In the genomic region with DNA sequence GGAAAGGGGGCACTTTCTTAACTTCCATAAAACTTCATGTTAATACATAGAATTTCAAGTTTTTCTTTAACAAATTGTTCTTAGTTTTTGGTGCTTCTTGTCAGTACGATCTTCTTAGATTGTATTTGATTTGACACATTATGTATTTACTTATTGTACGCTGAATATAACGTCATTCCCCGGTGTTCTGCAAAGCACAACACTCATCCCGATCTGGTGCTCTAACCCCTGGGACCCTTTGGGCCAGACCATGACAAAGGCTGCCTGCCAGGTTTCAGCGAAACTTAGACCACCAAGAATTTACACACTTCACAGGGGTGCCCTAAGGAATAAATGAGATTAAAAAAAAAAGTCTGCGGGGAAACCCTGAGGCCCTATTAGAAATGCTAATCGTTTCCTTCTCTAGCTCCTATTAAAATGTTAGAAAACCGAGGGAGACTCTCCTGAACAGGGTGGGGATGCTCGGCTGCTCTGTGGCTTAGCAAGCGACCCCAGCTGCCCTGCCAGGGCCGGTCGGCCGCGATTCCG, we compare ENCODE assay signal across 8 cellular contexts. TPM values are rescaled to one million over a fixed set of nuclear protein-coding genes. Genes with fewer than 3 reads are reported as not detected.
A peak's percentile ranks its signal among the peaks of the same experiment; 100 is the strongest.
DNase-seq lines count a peak whose midpoint lies in the region; ATAC-seq lines count a peak whose summit lies in the region.

No MANE protein-coding gene starts in this region.

- peak overlapping the region; percentile 69 for H3K27ac ChIP-seq in stomach smooth muscle (ENCODE audit: low read length)

- H3K9me3 Mint-ChIP-seq in activated CD4-positive, alpha-beta memory T cell treated with anti-CD3 and anti-CD28 coated beads, Interleukin-2, amount 10 ng/mL, durations not matched to agents 7 days and 5 days, result no peaks in the 10 kb centered on the region

- H3K4me1 ChIP-seq in stomach smooth muscle (ENCODE audit: control insufficient read depth, insufficient read depth, low read length), result peaks cover 14% of the 10 kb centered on the region

- H3K27me3 Mint-ChIP-seq in activated CD4-positive, alpha-beta memory T cell treated with anti-CD3 and anti-CD28 coated beads, Interleukin-2, amount 10 ng/mL, durations not matched to agents 7 days and 5 days, result no peaks in the 10 kb centered on the region

- H3K4me3 ChIP-seq in iPS-18c (ENCODE audit: insufficient read depth, low read depth, low read length) (peak overlapping the region; percentile 81), stomach smooth muscle (ENCODE audit: low read length in 2 of 2) (peak overlapping the region; percentile 71 to 88)

- no peaks in the 10 kb centered on the region for H3K36me3 ChIP-seq in stomach smooth muscle (ENCODE audit: control insufficient read depth in 2 of 2, insufficient read depth in 2 of 2, low read length in 2 of 2)

- CTCF ChIA-PET in activated CD4-positive, alpha-beta memory T cell treated with anti-CD3 and anti-CD28 coated beads, Interleukin-2, amount 10 ng/mL, durations not matched to agents 7 days and 5 days (lab: Charles Lee), result interaction anchor here (0.6 to 8.6 kb wide), 15 partner anchors 10 to 137 kb away, joined by 3 to 88 read pairs (median 3); partner anchors contain the start of genes TRIM14 and TRMO

- POLR2A ChIA-PET in activated CD4-positive, alpha-beta memory T cell treated with anti-CD3 and anti-CD28 coated beads, Interleukin-2, amount 10 ng/mL, durations not matched to agents 7 days and 5 days (lab: Charles Lee), result interaction anchor here (0.9 to 13.8 kb wide), 24 partner anchors 10 to 349 kb away, joined by 3 to 180 read pairs (median 8); partner anchors contain the start of genes HEMGN, NANS, TBC1D2 and TRMO

- H3K4me1 Mint-ChIP-seq in activated CD4-positive, alpha-beta memory T cell treated with anti-CD3 and anti-CD28 coated beads, Interleukin-2, amount 10 ng/mL, durations not matched to agents 7 days and 5 days, result peaks cover 39% of the 10 kb centered on the region

- ATAC-seq in HG03139 (IDR thresholded peaks at IDR 0.05; ENCODE audit: unreplicated experiment), result no peak

- peak overlapping the region; percentile 82 for H3K4me3 Mint-ChIP-seq in activated CD4-positive, alpha-beta memory T cell treated with anti-CD3 and anti-CD28 coated beads, Interleukin-2, amount 10 ng/mL, durations not matched to agents 7 days and 5 days

- H3K27me3 ChIP-seq in stomach smooth muscle (ENCODE audit: control insufficient read depth in 1 of 2, insufficient read depth in 2 of 2, low read length in 2 of 2), result no peaks in the 10 kb centered on the region

- H3K9me3 ChIP-seq in iPS-18c (ENCODE audit: control insufficient read depth, insufficient read depth, low read length) (peaks cover 4% of the 10 kb centered on the region), stomach smooth muscle (ENCODE audit: control insufficient read depth in 2 of 2, low read length in 2 of 2) (no peaks in the 10 kb centered on the region)

- peak; percentile 63 for DNase-seq in NCI-H82 (lab: John Stamatoyannopoulos, UW)
- DNase-seq in NCI-H82 treated with DMSO at 0.1 percent for 48 hours (lab: John Stamatoyannopoulos, UW; ENCODE audit: unreplicated experiment), result no peak
- no peak for DNase-seq in activated CD4-positive, alpha-beta memory T cell treated with anti-CD3 and anti-CD28 coated beads, Interleukin-2, amount 10 ng/mL, durations not matched to agents 7 days and 5 days
- no peak for DNase-seq in NCI-H1930 (lab: John Stamatoyannopoulos, UW)
- DNase-seq in cerebellum (ENCODE audit: low spot score), result no peak

- H3K27ac Mint-ChIP-seq in activated CD4-positive, alpha-beta memory T cell treated with anti-CD3 and anti-CD28 coated beads, Interleukin-2, amount 10 ng/mL, durations not matched to agents 7 days and 5 days, result peak overlapping the region; percentile 72

- H3K9ac ChIP-seq in stomach smooth muscle (ENCODE audit: low read length in 2 of 2), result peak overlapping the region; percentile 69 to 85

- H3K36me3 Mint-ChIP-seq in activated CD4-positive, alpha-beta memory T cell treated with anti-CD3 and anti-CD28 coated beads, Interleukin-2, amount 10 ng/mL, durations not matched to agents 7 days and 5 days (ENCODE audit: low read depth), result peaks cover 12% of the 10 kb centered on the region

RNA-seq across cellular contexts. Expression of gene ANP32B, which starts 0.9 kb away (rescaled TPM):
- total RNA-seq in activated CD4-positive, alpha-beta memory T cell treated with anti-CD3 and anti-CD28 coated beads, Interleukin-2, amount 10 ng/mL, durations not matched to agents 7 days and 5 days, result 100 to 1,000 TPM; 317 to 335 TPM
- total RNA-seq in cerebellum, result 7.8 TPM

RNA-seq across cellular contexts. Expression of gene HEMGN, which starts 44.3 kb away (rescaled TPM):
- under 1 TPM; 0.53 to 0.83 TPM for total RNA-seq in activated CD4-positive, alpha-beta memory T cell treated with anti-CD3 and anti-CD28 coated beads, Interleukin-2, amount 10 ng/mL, durations not matched to agents 7 days and 5 days
- 2.7 TPM for total RNA-seq in cerebellum

RNA-seq across cellular contexts. Expression of gene TRMO, which starts 60.0 kb away (rescaled TPM):
- 10 to 100 TPM; 25.4 to 27.4 TPM for total RNA-seq in activated CD4-positive, alpha-beta memory T cell treated with anti-CD3 and anti-CD28 coated beads, Interleukin-2, amount 10 ng/mL, durations not matched to agents 7 days and 5 days
- total RNA-seq in cerebellum, result 17.0 TPM

Comparison
In these comparisons a context has a peak if more than half of its experiments do, and no peak if none do; other contexts are left out.
1. RNA of gene ANP32B, which starts 0.9 kb away (total RNA-seq): 317 to 335 TPM in activated CD4-positive, alpha-beta memory T cell treated with anti-CD3 and anti-CD28 coated beads, Interleukin-2, amount 10 ng/mL, durations not matched to agents 7 days and 5 days; 7.8 TPM in cerebellum (single experiment); every median in the first group is over 10 times any median in the second.